ENCODE assay signal across 8 cellular contexts in the genomic region with DNA sequence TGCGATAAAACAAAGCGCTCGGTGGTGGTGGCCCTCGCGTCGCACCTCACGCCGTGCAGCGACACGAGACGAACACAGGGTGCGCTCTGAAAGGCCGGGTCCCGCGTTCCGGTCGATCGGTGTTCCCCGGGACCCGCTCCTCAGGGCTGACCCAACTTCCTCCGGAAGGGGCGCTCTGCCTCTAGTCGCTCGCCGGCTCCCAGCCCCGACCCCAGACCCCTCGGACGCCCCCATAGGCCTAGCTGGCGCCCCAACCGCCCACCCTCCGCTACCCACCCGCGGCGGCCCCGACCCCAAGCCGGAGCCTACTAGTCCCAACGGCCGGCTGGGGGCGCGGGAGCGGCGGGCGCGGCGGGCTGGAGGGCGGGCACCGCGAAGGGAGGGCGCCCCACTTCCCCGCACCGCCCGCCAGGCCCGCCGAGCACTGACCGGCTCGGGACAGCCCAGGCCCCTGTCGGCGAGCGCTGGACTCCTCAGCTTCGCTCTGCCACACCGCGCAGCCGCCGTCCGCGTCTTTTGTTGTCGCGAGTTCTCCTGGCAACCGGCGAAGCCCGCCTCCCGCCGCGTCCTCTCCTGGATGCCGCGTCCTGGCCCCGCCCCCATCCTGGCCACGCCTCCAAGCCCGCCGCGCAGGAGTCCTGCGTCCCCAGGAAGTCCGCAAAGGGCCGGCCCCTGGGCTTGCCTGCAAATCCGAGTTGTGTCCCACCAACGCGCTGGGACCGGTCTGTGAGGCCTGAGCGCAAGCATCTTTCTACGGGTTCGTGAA. TPM values are rescaled to one million over a fixed set of nuclear protein-coding genes. Genes with fewer than 3 reads are reported as not detected.
DNase-seq lines count a peak whose midpoint lies in the region; ATAC-seq and TF ChIP-seq lines count a peak whose summit lies in the region.

A gene with protein sequence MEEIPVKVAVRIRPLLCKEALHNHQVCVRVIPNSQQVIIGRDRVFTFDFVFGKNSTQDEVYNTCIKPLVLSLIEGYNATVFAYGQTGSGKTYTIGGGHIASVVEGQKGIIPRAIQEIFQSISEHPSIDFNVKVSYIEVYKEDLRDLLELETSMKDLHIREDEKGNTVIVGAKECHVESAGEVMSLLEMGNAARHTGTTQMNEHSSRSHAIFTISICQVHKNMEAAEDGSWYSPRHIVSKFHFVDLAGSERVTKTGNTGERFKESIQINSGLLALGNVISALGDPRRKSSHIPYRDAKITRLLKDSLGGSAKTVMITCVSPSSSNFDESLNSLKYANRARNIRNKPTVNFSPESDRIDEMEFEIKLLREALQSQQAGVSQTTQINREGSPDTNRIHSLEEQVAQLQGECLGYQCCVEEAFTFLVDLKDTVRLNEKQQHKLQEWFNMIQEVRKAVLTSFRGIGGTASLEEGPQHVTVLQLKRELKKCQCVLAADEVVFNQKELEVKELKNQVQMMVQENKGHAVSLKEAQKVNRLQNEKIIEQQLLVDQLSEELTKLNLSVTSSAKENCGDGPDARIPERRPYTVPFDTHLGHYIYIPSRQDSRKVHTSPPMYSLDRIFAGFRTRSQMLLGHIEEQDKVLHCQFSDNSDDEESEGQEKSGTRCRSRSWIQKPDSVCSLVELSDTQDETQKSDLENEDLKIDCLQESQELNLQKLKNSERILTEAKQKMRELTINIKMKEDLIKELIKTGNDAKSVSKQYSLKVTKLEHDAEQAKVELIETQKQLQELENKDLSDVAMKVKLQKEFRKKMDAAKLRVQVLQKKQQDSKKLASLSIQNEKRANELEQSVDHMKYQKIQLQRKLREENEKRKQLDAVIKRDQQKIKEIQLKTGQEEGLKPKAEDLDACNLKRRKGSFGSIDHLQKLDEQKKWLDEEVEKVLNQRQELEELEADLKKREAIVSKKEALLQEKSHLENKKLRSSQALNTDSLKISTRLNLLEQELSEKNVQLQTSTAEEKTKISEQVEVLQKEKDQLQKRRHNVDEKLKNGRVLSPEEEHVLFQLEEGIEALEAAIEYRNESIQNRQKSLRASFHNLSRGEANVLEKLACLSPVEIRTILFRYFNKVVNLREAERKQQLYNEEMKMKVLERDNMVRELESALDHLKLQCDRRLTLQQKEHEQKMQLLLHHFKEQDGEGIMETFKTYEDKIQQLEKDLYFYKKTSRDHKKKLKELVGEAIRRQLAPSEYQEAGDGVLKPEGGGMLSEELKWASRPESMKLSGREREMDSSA (N-terminal part only) (minus strand): TSS at position 491 of the 766 bp plus-strand sequence. CDS start 5,841 bp downstream, outside the sequence.

- H3K27me3 ChIP-seq in adrenal gland (no peaks in the 10 kb centered on the region), heart right ventricle (no peaks in the 10 kb centered on the region), upper lobe of left lung (no peaks in the 10 kb centered on the region)

- H3K4me3 ChIP-seq in adrenal gland (peak within 1 kb of the TSS in 2 of 4 donors; percentile 78 to 85), heart right ventricle (peak within 1 kb of the TSS; percentile 58 to 84 (median 78)), upper lobe of left lung (peak within 1 kb of the TSS; percentile 51 to 99 (median 96))

- DNase-seq in GM13976 (ENCODE audit: low spot score) (peak; percentile 96), NCI-H1436 treated with DMSO at 0.1 percent for 48 hours (lab: John Stamatoyannopoulos, UW) (peak; percentile 53), T follicular helper cell (ENCODE audit: low read depth) (peak; percentile 90), adrenal gland (peak; percentile 99 to 100 (median 99)), heart right ventricle (peak; percentile 99 to 100), posterior cingulate gyrus (peak; percentile 97 to 100 (median 99)), upper lobe of left lung (peak; percentile 100)

- H3K36me3 ChIP-seq in adrenal gland (replicated peaks in 1 of 2), result no peaks in the 10 kb centered on the region
- no peaks in the 10 kb centered on the region for H3K36me3 ChIP-seq in heart right ventricle
- H3K36me3 ChIP-seq in upper lobe of left lung, result no peaks in the 10 kb centered on the region

- peaks cover 5 to 10% of the 10 kb centered on the region in 2 donors for H3K4me1 ChIP-seq in adrenal gland (replicated peaks in 1 of 2)
- H3K4me1 ChIP-seq in heart right ventricle, result peaks cover 0 to 16% (median 8%) of the 10 kb centered on the region in 9 donors
- H3K4me1 ChIP-seq in upper lobe of left lung, result peaks cover 6 to 20% (median 11%) of the 10 kb centered on the region in 4 donors

- 0 to 1% (median 1%) methylated on average over 12 to 91 of the region's 91 CpGs for WGBS in adrenal gland, 4 donors
- WGBS in heart right ventricle, 2 donors, result 0 to 1% methylated on average over 72 to 86 of the region's 91 CpGs
- WGBS in upper lobe of left lung, 2 donors, result 0% methylated on average over 17 to 23 of the region's 91 CpGs

- peak; percentile 59 to 86 for TF ChIP-seq POLR2A in adrenal gland (IDR thresholded peaks at IDR 0.05)
- TF ChIP-seq POLR2A in upper lobe of left lung (IDR thresholded peaks at IDR 0.05), result peak in 3 of 4 donors; percentile 61 to 92 (median 85)

- ATAC-seq in HG02852 (IDR thresholded peaks at IDR 0.05; ENCODE audit: unreplicated experiment), result peak; percentile 90
- peak; percentile 98 to 100 (median 99) for ATAC-seq in heart right ventricle
- peak; percentile 99 for ATAC-seq in upper lobe of left lung (ENCODE audit: low FRiP score in 2 of 2)

- intact Hi-C loops in adrenal gland (cut with DNase I), result no loop called here
- intact Hi-C loops in heart right ventricle (cut with DNase I), result loop anchor here in 2 of 10 donors (2.0 to 10.0 kb wide), 4 partner anchors 58 to 296 kb away; a partner anchor contains a TSS
- intact Hi-C loops in posterior cingulate gyrus (cut with DNase I), result loop anchor here (5.0 kb wide), 1 partner anchor 56 kb away; no protein-coding TSS in a partner anchor

- H3K9me3 ChIP-seq in adrenal gland (replicated peaks in 1 of 3) (no peaks in the 10 kb centered on the region), heart right ventricle (no peaks in the 10 kb centered on the region), upper lobe of left lung (no peaks in the 10 kb centered on the region)

- TF ChIP-seq EP300 in upper lobe of left lung (IDR thresholded peaks at IDR 0.05), result no peak

- TF ChIP-seq CTCF in GM13976 (IDR thresholded peaks at IDR 0.05; ENCODE audit: borderline replicate concordance, control extremely low read depth, extremely low read depth, insufficient read depth, missing control alignments) (peak; percentile 11), adrenal gland (IDR thresholded peaks at IDR 0.05) (peak in 5 of 6 experiments; percentile 17 to 80 (median 44)), heart right ventricle (IDR thresholded peaks at IDR 0.05) (peak in 8 of 9 donors; percentile 14 to 64 (median 48)), upper lobe of left lung (IDR thresholded peaks at IDR 0.05) (peak; percentile 48 to 93 (median 72))

- H3K27ac ChIP-seq in adrenal gland (peak within 1 kb of the TSS; percentile 83 to 98 (median 91)), heart right ventricle (peak within 1 kb of the TSS; percentile 50 to 96 (median 93)), upper lobe of left lung (peak within 1 kb of the TSS; percentile 95 to 99 (median 98))

- in situ Hi-C loops in GM13976 (cut with MboI; ENCODE audit: low sequenced_read_pairs, unreplicated experiment), result loop anchor here (25.0 kb wide), 1 partner anchor 584 kb away; no protein-coding TSS in a partner anchor

RNA-seq across cellular contexts. Expression of the gene that starts here (rescaled TPM):
- total RNA-seq in adrenal gland (10 to 100 TPM in 1 of 8 donors, 1 to 10 TPM in 7; 1.3 to 23.4 (median 3.9) TPM), heart right ventricle (1 to 10 TPM; 2.1 to 6.3 (median 3.2) TPM), upper lobe of left lung (10 to 100 TPM in 2 of 6 donors, 1 to 10 TPM in 4; 5.3 to 32.5 (median 6.7) TPM)
- polyA plus RNA-seq in adrenal gland (1 to 10 TPM in 2 of 3 donors, under 1 TPM in 1; 0.81 to 2.1 (median 1.9) TPM), heart right ventricle (1 to 10 TPM in 1 of 2 donors, under 1 TPM in 1; 0.57 to 1.9 TPM)

Comparison
In these comparisons a context has a peak if more than half of its experiments do, and no peak if none do; other contexts are left out.
1. CTCF ChIP-seq: peak in every context shown above with its lines; median percentile 72 in upper lobe of left lung; 48 in heart right ventricle; 44 in adrenal gland; 11 in GM13976.